ENCODE assay signal across 11 cellular contexts in genomic region chr6:36075656-36076055, GRCh38. TPM values are rescaled to one million over a fixed set of nuclear protein-coding genes. Genes with fewer than 3 reads are reported as not detected.
DNase-seq lines count a peak whose midpoint lies in the region; ATAC-seq and TF ChIP-seq lines count a peak whose summit lies in the region.
"Had no signal": no experiment of that assay in that cellular context is flagged by ENCODE, and none has a peak within 500 bp of the region (broad histone marks: within the 10 kb centered on the region; RNA-seq: fewer than 3 reads in every experiment).

No MANE protein-coding gene starts in this region.

- H4K20me1 ChIP-seq in DND-41 (ENCODE audit: insufficient read depth, low read length) = no peaks in the 10 kb centered on the region; the same call in 1 of the 2 replicates
- no peaks in the 10 kb centered on the region for H4K20me1 ChIP-seq in HCT116 (ENCODE audit: insufficient read depth)

- H3K4me3 ChIP-seq in DND-41 (ENCODE audit: low read depth in 1 of 2, low read length in 2 of 2) (no peak overlapping the region), HCT116 (replicated peaks in 1 of 2; ENCODE audit: low read depth in 1 of 2, low read length in 2 of 2) (no peak overlapping the region), brain microvascular endothelial cell (ENCODE audit: low read depth, low read length) (no peak overlapping the region), mucosa of descending colon (no peak overlapping the region)
- H3K4me3 ChIP-seq: cardiac muscle cell had no signal

- H3K4me1 ChIP-seq in DND-41 (ENCODE audit: insufficient read depth, low read length) (no peaks in the 10 kb centered on the region), HCT116 (ENCODE audit: control insufficient read depth in 1 of 2, insufficient read depth in 2 of 2, low read length in 2 of 2) (no peaks in the 10 kb centered on the region), mucosa of descending colon (ENCODE audit: low read depth) (no peaks in the 10 kb centered on the region)

- no peak for ATAC-seq in DND-41 (ENCODE audit: insufficient read depth, low read depth)
- peak; percentile 77 for ATAC-seq in HCT116
- peak; percentile 79 for ATAC-seq in mucosa of descending colon
- ATAC-seq: sciatic nerve had no signal

- in situ Hi-C loops in brain microvascular endothelial cell (cut with HindIII; ENCODE audit: low pct_ligation_motif_present, low sequenced_read_pairs) = no loop called here

- H3K27ac ChIP-seq in DND-41 (ENCODE audit: low read length) (no peak overlapping the region), HCT116 (ENCODE audit: low read depth, low read length) (no peak overlapping the region), brain microvascular endothelial cell (no peak overlapping the region)
- H3K27ac ChIP-seq: cardiac muscle cell had no signal

- H3K9me2 ChIP-seq in HCT116 (ENCODE audit: insufficient read depth) = no peaks in the 10 kb centered on the region

- intact Hi-C loops in HCT116 (cut with micrococcal nuclease) (no loop called here), mucosa of descending colon (cut with DNase I, micrococcal nuclease) (no loop called here)

- H3K9me3 ChIP-seq in DND-41 (ENCODE audit: insufficient read depth, low read length, severe bottlenecking) = no peaks in the 10 kb centered on the region
- no peaks in the 10 kb centered on the region for H3K9me3 ChIP-seq in HCT116 (ENCODE audit: control insufficient read depth in 1 of 2, insufficient read depth in 1 of 2, low read depth in 1 of 2, low read length in 2 of 2)
- H3K9me3 ChIP-seq in mucosa of descending colon = no peaks in the 10 kb centered on the region

- TF ChIP-seq RAD21 in HCT116 (IDR thresholded peaks at IDR 0.05; ENCODE audit: low read depth) = 0 out of 2 replicates have a peak, but pooled peaks have one; percentile 22

- TF ChIP-seq POLR2A in HCT116 (IDR thresholded peaks at IDR 0.05; ENCODE audit: borderline replicate concordance, extremely low read depth, insufficient read depth, insufficient read length) = no peak

- BruUV-seq in HCT116 (replicated peaks; lab: Mats Ljungman, UMichigan) = no TSS peak

- H3K27me3 ChIP-seq in DND-41 (ENCODE audit: insufficient read depth, low read length, poor library complexity) = no peaks in the 10 kb centered on the region
- no peaks in the 10 kb centered on the region for H3K27me3 ChIP-seq in HCT116 (ENCODE audit: insufficient read depth, low read length)
- H3K27me3 ChIP-seq in brain microvascular endothelial cell (replicated peaks) = no peaks in the 10 kb centered on the region
- H3K27me3 ChIP-seq: cardiac muscle cell had no signal

- RAD21 ChIA-PET in HCT116 (lab: Charles Lee; ENCODE audit: low non-redundant PET in 1 of 2, low total read pairs in 2 of 2, uncharacterized antibody in 2 of 2, unreplicated experiment in 2 of 2) = no interaction called here

- H3K79me2 ChIP-seq in DND-41 (ENCODE audit: insufficient read depth, low read length) (peaks cover 3% of the 10 kb centered on the region; the same call in 1 of the 2 replicates), HCT116 (ENCODE audit: insufficient read depth, low read length) (peaks cover 7% of the 10 kb centered on the region; the same call in 1 of the 2 replicates)

- no peak overlapping the region for H3K4me2 ChIP-seq in DND-41 (ENCODE audit: insufficient read depth, low read length)
- H3K4me2 ChIP-seq in HCT116 (ENCODE audit: low read length) = no peak overlapping the region

- no peak overlapping the region for H2AFZ ChIP-seq in DND-41 (ENCODE audit: low read depth, low read length)
- H2AFZ ChIP-seq in HCT116 (ENCODE audit: low read depth, low read length, poor library complexity, severe bottlenecking) = no peak overlapping the region

- TF ChIP-seq CTCF in DND-41 (IDR thresholded peaks at IDR 0.05; ENCODE audit: borderline replicate concordance, extremely low read depth, low read length, poor library complexity, severe bottlenecking) (peak; percentile 30), HCT116 (IDR thresholded peaks at IDR 0.05 in 2 of 3, conservative IDR thresholded peaks at IDR 0.05 in 1 of 3; ENCODE audit: borderline replicate concordance in 1 of 3, insufficient read depth in 1 of 3, low read depth in 2 of 3, low read length in 2 of 3) (peak in 2 of 3 experiments; percentile 55 to 60; a peak in 4 of 6 replicates), brain microvascular endothelial cell (IDR thresholded peaks at IDR 0.05; ENCODE audit: low read depth, low read length, missing control alignments) (peak; percentile 37), mucosa of descending colon (IDR thresholded peaks at IDR 0.05) (no peak)

- H3K36me3 ChIP-seq in DND-41 (ENCODE audit: insufficient read depth, low read length) (peaks cover 55% of the 10 kb centered on the region), HCT116 (ENCODE audit: control insufficient read depth in 1 of 2, insufficient read depth in 2 of 2, low read length in 2 of 2) (peaks cover 0 to 7% of the 10 kb centered on the region in 2 experiments; a peak in 1 of 4 replicates), brain microvascular endothelial cell (replicated peaks) (peaks cover 14% of the 10 kb centered on the region), mucosa of descending colon (ENCODE audit: low read depth) (peaks cover 4% of the 10 kb centered on the region)

- CTCF ChIA-PET in HCT116 (lab: Charles Lee) = interaction anchor here (1.0 kb wide), 1 partner anchor 9 kb away, joined by 3 read pairs; no protein-coding TSS in a partner anchor

- H3K9ac ChIP-seq in DND-41 (ENCODE audit: low read depth, low read length) (no peak overlapping the region), HCT116 (ENCODE audit: low read length) (no peak overlapping the region)

- DNase-seq in DND-41 (no peak), HCT116 (ENCODE audit: low read depth, low spot score) (peak; percentile 6), brain microvascular endothelial cell (no peak), mucosa of descending colon (peak in 2 of 3 donors; percentile 34 to 57), T-helper 1 cell (no peak), NCI-H1694 treated with DMSO at 0.1 percent for 48 hours (lab: John Stamatoyannopoulos, UW) (no peak), AG08395 (ENCODE audit: low spot score) (no peak)
- DNase-seq: activated CD4-positive, alpha-beta T cell treated with anti-CD3 and anti-CD28 coated beads, Interleukin-2, amount 50 U/mL, for 48 hours had no signal

- POLR2A ChIA-PET in HCT116 (lab: Charles Lee) = interaction anchor here (0.8 kb wide), 1 partner anchor 9 kb away, joined by 3 read pairs; no protein-coding TSS in a partner anchor

TF ChIP-seq in HCT116, 20 proteins besides CTCF, POLR2A, EP300 and RAD21:
- TF ChIP-seq JUND (IDR thresholded peaks at IDR 0.05) (no peak), EZH2 (IDR thresholded peaks at IDR 0.05) (no peak), EZH2phosphoT487 (IDR thresholded peaks at IDR 0.05; ENCODE audit: borderline replicate concordance) (no peak), REST (IDR thresholded peaks at IDR 0.05; ENCODE audit: low read depth) (no peak), CBX3 (IDR thresholded peaks at IDR 0.05; ENCODE audit: low read depth) (no peak), FOSL1 (IDR thresholded peaks at IDR 0.05; ENCODE audit: low read depth) (no peak), ZNF274 (IDR thresholded peaks at IDR 0.05; ENCODE audit: low read depth, low read length) (no peak), POLR2AphosphoS5 (IDR thresholded peaks at IDR 0.05; ENCODE audit: low read depth, low read length) (no peak), SRF (IDR thresholded peaks at IDR 0.05; ENCODE audit: low read depth) (no peak), EGR1 (IDR thresholded peaks at IDR 0.05; ENCODE audit: low read depth) (no peak), ZFX (IDR thresholded peaks at IDR 0.05) (no peak)
- TF ChIP-seq, protein P1, sequence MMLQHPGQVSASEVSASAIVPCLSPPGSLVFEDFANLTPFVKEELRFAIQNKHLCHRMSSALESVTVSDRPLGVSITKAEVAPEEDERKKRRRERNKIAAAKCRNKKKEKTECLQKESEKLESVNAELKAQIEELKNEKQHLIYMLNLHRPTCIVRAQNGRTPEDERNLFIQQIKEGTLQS (IDR thresholded peaks at IDR 0.05) = no peak

RNA-seq across cellular contexts. Expression of gene MAPK14, which starts 48.0 kb away (rescaled TPM):
- total RNA-seq in HCT116 (2021; ENCODE audit: unreplicated experiment) (34.2 TPM), mucosa of descending colon (10 to 100 TPM; 56.1 to 67.7 (median 63.2) TPM)
- 18.2 and 21.8 TPM in 2 replicates for polyA plus RNA-seq in HCT116 (2012)

RNA-seq across cellular contexts. Expression of gene SLC26A8, which starts 51.2 kb away (rescaled TPM):
- total RNA-seq in HCT116 (2021; ENCODE audit: unreplicated experiment) (not detected), mucosa of descending colon (1 to 10 TPM in 1 of 3 donors, under 1 TPM in 2; 0.28 to 1.0 (median 0.35) TPM)
- polyA plus RNA-seq in HCT116 (2012) = not detected in 2 replicates
- total RNA-seq: cardiac muscle cell, H4 had no signal

RNA-seq across cellular contexts. Expression of gene MAPK13, which starts 54.7 kb away (rescaled TPM):
- 47.3 TPM for total RNA-seq in HCT116 (2021; ENCODE audit: unreplicated experiment)
- 45.3 and 51.2 TPM in 2 replicates for polyA plus RNA-seq in HCT116 (2012)
- 100 to 1,000 TPM in 2 of 3 donors, 10 to 100 TPM in 1; 82.7 to 173 (median 157) TPM for total RNA-seq in mucosa of descending colon
- total RNA-seq: H4 had no signal

Comparison
In these comparisons a context has a peak if more than half of its experiments do, and no peak if none do; other contexts are left out.
1. DNase-seq: peak in HCT116 (single experiment) and mucosa of descending colon (2 of 3); none in DND-41 (single experiment), brain microvascular endothelial cell (single experiment), T-helper 1 cell (0 of 5), NCI-H1694 treated with DMSO at 0.1 percent for 48 hours (single experiment) and AG08395 (single experiment).